In genomic region chr1:206681359-206681758, GRCh38 we compare ENCODE assay signal across 1 cellular context.
TF ChIP-seq lines count a peak whose summit lies in the region.

No MANE protein-coding gene starts in this region.

TF ChIP-seq in GM12878, 131 proteins besides CTCF, POLR2A, EP300 and RAD21:
- no peak for TF ChIP-seq RCOR1 (conservative IDR thresholded peaks at IDR 0.05; ENCODE audit: low read depth, low read length)
- TF ChIP-seq, protein P1, sequence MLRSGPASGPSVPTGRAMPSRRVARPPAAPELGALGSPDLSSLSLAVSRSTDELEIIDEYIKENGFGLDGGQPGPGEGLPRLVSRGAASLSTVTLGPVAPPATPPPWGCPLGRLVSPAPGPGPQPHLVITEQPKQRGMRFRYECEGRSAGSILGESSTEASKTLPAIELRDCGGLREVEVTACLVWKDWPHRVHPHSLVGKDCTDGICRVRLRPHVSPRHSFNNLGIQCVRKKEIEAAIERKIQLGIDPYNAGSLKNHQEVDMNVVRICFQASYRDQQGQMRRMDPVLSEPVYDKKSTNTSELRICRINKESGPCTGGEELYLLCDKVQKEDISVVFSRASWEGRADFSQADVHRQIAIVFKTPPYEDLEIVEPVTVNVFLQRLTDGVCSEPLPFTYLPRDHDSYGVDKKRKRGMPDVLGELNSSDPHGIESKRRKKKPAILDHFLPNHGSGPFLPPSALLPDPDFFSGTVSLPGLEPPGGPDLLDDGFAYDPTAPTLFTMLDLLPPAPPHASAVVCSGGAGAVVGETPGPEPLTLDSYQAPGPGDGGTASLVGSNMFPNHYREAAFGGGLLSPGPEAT (IDR thresholded peaks at IDR 0.05; ENCODE audit: low read depth): no peak
- TF ChIP-seq SMARCA5 (IDR thresholded peaks at IDR 0.05): no peak
- no peak for TF ChIP-seq E2F4 (IDR thresholded peaks at IDR 0.05; ENCODE audit: low read depth, low read length)
- no peak for TF ChIP-seq LARP7 (IDR thresholded peaks at IDR 0.05)
- TF ChIP-seq SREBF2 (IDR thresholded peaks at IDR 0.05; ENCODE audit: low read length): no peak
- TF ChIP-seq PAX8 (IDR thresholded peaks at IDR 0.05): no peak
- TF ChIP-seq, protein P2, sequence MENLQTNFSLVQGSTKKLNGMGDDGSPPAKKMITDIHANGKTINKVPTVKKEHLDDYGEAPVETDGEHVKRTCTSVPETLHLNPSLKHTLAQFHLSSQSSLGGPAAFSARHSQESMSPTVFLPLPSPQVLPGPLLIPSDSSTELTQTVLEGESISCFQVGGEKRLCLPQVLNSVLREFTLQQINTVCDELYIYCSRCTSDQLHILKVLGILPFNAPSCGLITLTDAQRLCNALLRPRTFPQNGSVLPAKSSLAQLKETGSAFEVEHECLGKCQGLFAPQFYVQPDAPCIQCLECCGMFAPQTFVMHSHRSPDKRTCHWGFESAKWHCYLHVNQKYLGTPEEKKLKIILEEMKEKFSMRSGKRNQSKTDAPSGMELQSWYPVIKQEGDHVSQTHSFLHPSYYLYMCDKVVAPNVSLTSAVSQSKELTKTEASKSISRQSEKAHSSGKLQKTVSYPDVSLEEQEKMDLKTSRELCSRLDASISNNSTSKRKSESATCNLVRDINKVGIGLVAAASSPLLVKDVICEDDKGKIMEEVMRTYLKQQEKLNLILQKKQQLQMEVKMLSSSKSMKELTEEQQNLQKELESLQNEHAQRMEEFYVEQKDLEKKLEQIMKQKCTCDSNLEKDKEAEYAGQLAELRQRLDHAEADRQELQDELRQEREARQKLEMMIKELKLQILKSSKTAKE (IDR thresholded peaks at IDR 0.05; ENCODE audit: low read depth, poor library complexity, severe bottlenecking): no peak
- no peak for TF ChIP-seq GABPA (IDR thresholded peaks at IDR 0.05; ENCODE audit: low read depth)
- TF ChIP-seq BRCA1 (IDR thresholded peaks at IDR 0.05; ENCODE audit: low read depth, low read length): no peak
- no peak for TF ChIP-seq DPF2 (IDR thresholded peaks at IDR 0.05)
- no peak for TF ChIP-seq TCF7 (IDR thresholded peaks at IDR 0.05; ENCODE audit: borderline replicate concordance)
- no peak for TF ChIP-seq SRF (IDR thresholded peaks at IDR 0.05; ENCODE audit: low read depth in 2 of 2, low read length in 2 of 2)
- TF ChIP-seq STAT1 (conservative IDR thresholded peaks at IDR 0.05): no peak
- no peak for TF ChIP-seq MTA3 (IDR thresholded peaks at IDR 0.05; ENCODE audit: borderline replicate concordance, low read length)
- no peak for TF ChIP-seq ZNF207 (IDR thresholded peaks at IDR 0.05; ENCODE audit: borderline replicate concordance)
- TF ChIP-seq TARDBP (IDR thresholded peaks at IDR 0.05; ENCODE audit: borderline replicate concordance): no peak
- no peak for TF ChIP-seq IKZF2 (IDR thresholded peaks at IDR 0.05)
- no peak for TF ChIP-seq SUPT20H (IDR thresholded peaks at IDR 0.05; ENCODE audit: borderline replicate concordance, control insufficient read depth, low read depth, low read length)
- TF ChIP-seq KLF5 (IDR thresholded peaks at IDR 0.05; ENCODE audit: partially characterized antibody): no peak
